Comparison of ENCODE assay signal across 7 cellular contexts in genomic region chr10:35495521-35496238, GRCh38.
DNase-seq lines count a peak whose midpoint lies in the region; ATAC-seq and TF ChIP-seq lines count a peak whose summit lies in the region.

No MANE protein-coding gene starts in this region.

- no peak overlapping the region for H2AFZ ChIP-seq in mammary epithelial cell (ENCODE audit: low read depth, low read length)

- CTCF ChIA-PET in mammary epithelial cell (lab: Charles Lee; ENCODE audit: low non-redundant PET): no interaction called here

- BruUV-seq in mammary epithelial cell (replicated peaks; lab: Mats Ljungman, UMichigan): no TSS peak

- H3K27me3 ChIP-seq in mammary epithelial cell (ENCODE audit: insufficient read depth, low read length) (no peaks in the 10 kb centered on the region), gastrocnemius medialis (no peaks in the 10 kb centered on the region)

- H3K4me3 ChIP-seq in mammary epithelial cell (replicated peaks in 1 of 3; ENCODE audit: insufficient read depth in 1 of 3, low read depth in 2 of 3, low read length in 3 of 3) (no peak overlapping the region), gastrocnemius medialis (no peak overlapping the region)

- peaks cover 10% of the 10 kb centered on the region for H3K4me1 ChIP-seq in mammary epithelial cell (ENCODE audit: insufficient read depth, low read length)
- peaks cover 51 to 52% of the 10 kb centered on the region in 2 donors for H3K4me1 ChIP-seq in gastrocnemius medialis

- H3K9ac ChIP-seq in mammary epithelial cell (ENCODE audit: insufficient read depth, low read length): no peak overlapping the region

- WGBS in mammary epithelial cell (ENCODE audit: low coverage, missing lambda C conversion rate): 5% methylated on average over 5 of the region's 5 CpGs

- dilution Hi-C loops in mammary epithelial cell (cut with HindIII; ENCODE audit: low sequenced_read_pairs): loop anchor here (5.0 kb wide), 1 partner anchor 103 kb away; no protein-coding TSS in a partner anchor

- peak overlapping the region; percentile 44 for H3K4me2 ChIP-seq in mammary epithelial cell (ENCODE audit: insufficient read depth, low read depth, low read length)

- no peak for TF ChIP-seq CTCF in mammary epithelial cell (conservative IDR thresholded peaks at IDR 0.05 in 1 of 2, IDR thresholded peaks at IDR 0.05 in 1 of 2; ENCODE audit: extremely low read depth in 1 of 2, insufficient read depth in 1 of 2, low read depth in 1 of 2, low read length in 2 of 2)
- TF ChIP-seq CTCF in gastrocnemius medialis (IDR thresholded peaks at IDR 0.05 in 4 of 5, conservative IDR thresholded peaks at IDR 0.05 in 1 of 5): no peak
- no peak for TF ChIP-seq CTCF in omental fat pad (IDR thresholded peaks at IDR 0.05)

- in situ Hi-C loops in mammary epithelial cell (cut with MboI; ENCODE audit: low sequenced_read_pairs in 2 of 2): no loop called here
- in situ Hi-C loops in gastrocnemius medialis (cut with MboI; ENCODE audit: low sequenced_read_pairs in 4 of 4): no loop called here

- H3K27ac ChIP-seq in mammary epithelial cell (ENCODE audit: insufficient read depth, low read depth, low read length): no peak overlapping the region
- H3K27ac ChIP-seq in gastrocnemius medialis: peak overlapping the region; percentile 39 to 62 (median 51)

- H3K79me2 ChIP-seq in mammary epithelial cell (ENCODE audit: insufficient read depth, low read length): peaks cover 89% of the 10 kb centered on the region

- H3K9me3 ChIP-seq in mammary epithelial cell (replicated peaks; ENCODE audit: insufficient read depth, low read length): no peaks in the 10 kb centered on the region
- H3K9me3 ChIP-seq in gastrocnemius medialis: no peaks in the 10 kb centered on the region

- peak; percentile 4 for DNase-seq in mammary epithelial cell
- DNase-seq in gastrocnemius medialis: no peak
- no peak for DNase-seq in omental fat pad (ENCODE audit: low spot score)
- no peak for DNase-seq in NCI-H1436 treated with DMSO at 0.1 percent for 48 hours (lab: John Stamatoyannopoulos, UW)
- DNase-seq in NCI-H774 (lab: John Stamatoyannopoulos, UW): no peak

- no peak for TF ChIP-seq POLR2A in gastrocnemius medialis (IDR thresholded peaks at IDR 0.05)

- intact Hi-C loops in mammary epithelial cell (cut with micrococcal nuclease) (loop anchor here (5.0 kb wide), 1 partner anchor 73 kb away; no protein-coding TSS in a partner anchor), gastrocnemius medialis (cut with DNase I; ENCODE audit: low total_unique reads) (no loop called here)

- peaks cover 2% of the 10 kb centered on the region for H4K20me1 ChIP-seq in mammary epithelial cell (ENCODE audit: insufficient read depth, low read length)

- ATAC-seq in GM19397 (IDR thresholded peaks at IDR 0.05; ENCODE audit: unreplicated experiment): peak; percentile 43
- peak; percentile 66 for ATAC-seq in HG03135 (IDR thresholded peaks at IDR 0.05; ENCODE audit: unreplicated experiment)
- peak; percentile 34 to 40 for ATAC-seq in gastrocnemius medialis
- ATAC-seq in omental fat pad (ENCODE audit: low FRiP score): no peak

- H3K36me3 ChIP-seq in mammary epithelial cell (ENCODE audit: insufficient read depth, low read length) (no peaks in the 10 kb centered on the region), gastrocnemius medialis (no peaks in the 10 kb centered on the region)
